In the genomic region with DNA sequence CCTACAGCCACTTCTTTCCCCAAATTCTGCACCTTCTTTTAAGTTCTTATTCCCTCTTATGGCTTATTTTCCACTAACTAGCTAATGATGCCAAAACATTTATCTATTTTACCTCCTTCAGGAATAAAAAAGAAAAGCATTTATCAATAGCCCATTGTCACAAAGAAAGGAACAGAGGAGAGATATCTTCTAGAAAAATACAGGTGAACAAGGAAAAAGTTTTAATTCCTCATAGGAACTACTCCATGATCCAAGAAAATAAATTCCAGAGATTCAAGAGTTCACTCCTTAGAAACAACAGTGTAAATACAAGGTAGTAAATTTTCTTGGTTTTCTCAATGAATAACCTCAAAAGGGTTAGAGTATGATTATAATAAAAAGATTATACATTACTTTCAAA, we compare ENCODE assay signal across 16 cellular contexts. TPM values are rescaled to one million over a fixed set of nuclear protein-coding genes. Genes with fewer than 3 reads are reported as not detected.
DNase-seq lines count a peak whose midpoint lies in the region; ATAC-seq and TF ChIP-seq lines count a peak whose summit lies in the region.
"Had no signal": no experiment of that assay in that cellular context is flagged by ENCODE, and none has a peak within 500 bp of the region (broad histone marks: within the 10 kb centered on the region; RNA-seq: fewer than 3 reads in every experiment).

No MANE protein-coding gene starts in this region.

- H3K27ac ChIP-seq in BLaER1: peak overlapping the region; percentile 96
- peak overlapping the region; percentile 97 for H3K27ac ChIP-seq in Karpas-422 (ENCODE audit: low read length)

- H3K36me3 ChIP-seq in BLaER1 (no peaks in the 10 kb centered on the region), Karpas-422 (ENCODE audit: insufficient read depth, low read length) (no peaks in the 10 kb centered on the region)
- H3K36me3 ChIP-seq: HAP-1 had no signal

- H3K4me1 Mint-ChIP-seq in activated B cell treated with CpG ODN at 0.5 μM for 24 hours (peaks cover 94% of the 10 kb centered on the region), MCF 10A (ENCODE audit: insufficient read depth, unreplicated experiment) (no peaks in the 10 kb centered on the region)
- H3K4me1 Mint-ChIP-seq: CD4-positive, CD25-positive, alpha-beta regulatory T cell; CD8-positive, alpha-beta memory T cell had no signal

- POLR2A ChIA-PET in activated B cell treated with CpG ODN at 0.5 μM for 24 hours (lab: Charles Lee): interaction anchor here (1.0 to 1.3 kb wide), 2 partner anchors 53 to 75 kb away, joined by 3 to 5 read pairs; partner anchors contain the start of gene TOP3B
- POLR2A ChIA-PET in MCF 10A (lab: Yijun Ruan, JAX): interaction anchor here (0.8 kb wide), 1 partner anchor 49 kb away, joined by 3 read pairs; no protein-coding TSS in a partner anchor

- H3K27me3 Mint-ChIP-seq in activated B cell treated with CpG ODN at 0.5 μM for 24 hours (no peaks in the 10 kb centered on the region), MCF 10A (ENCODE audit: insufficient read depth, unreplicated experiment) (peaks cover 55% of the 10 kb centered on the region)

- H3K9me3 Mint-ChIP-seq in activated B cell treated with CpG ODN at 0.5 μM for 24 hours (peaks cover 2% of the 10 kb centered on the region), MCF 10A (ENCODE audit: unreplicated experiment) (no peaks in the 10 kb centered on the region)
- H3K9me3 Mint-ChIP-seq: CD8-positive, alpha-beta memory T cell had no signal

- peaks cover 7% of the 10 kb centered on the region; the same call in 1 of the 2 replicates for H3K79me2 ChIP-seq in Karpas-422 (ENCODE audit: low read length)

- no peaks in the 10 kb centered on the region for H3K36me3 Mint-ChIP-seq in activated B cell treated with CpG ODN at 0.5 μM for 24 hours (ENCODE audit: low read depth)
- no peaks in the 10 kb centered on the region for H3K36me3 Mint-ChIP-seq in MCF 10A (ENCODE audit: insufficient read depth, unreplicated experiment)
- H3K36me3 Mint-ChIP-seq: CD4-positive, CD25-positive, alpha-beta regulatory T cell; CD8-positive, alpha-beta memory T cell had no signal

- H3K4me3 ChIP-seq in BLaER1: no peak overlapping the region
- no peak overlapping the region for H3K4me3 ChIP-seq in Karpas-422 (ENCODE audit: low read length)
- H3K4me3 ChIP-seq: HAP-1 had no signal

- DNase-seq in Karpas-422 (no peak), activated B cell treated with CpG ODN at 0.5 μM for 24 hours (no peak), GM13977 (ENCODE audit: low spot score) (no peak), H4 (ENCODE audit: low spot score) (no peak), MCF 10A (ENCODE audit: unreplicated experiment) (no peak)
- DNase-seq: 8988T; C1 segment of cervical spinal cord; CD4-positive, CD25-positive, alpha-beta regulatory T cell; CD8-positive, alpha-beta memory T cell; COR-L47; DMS 273 treated with DMSO at 0.1 percent for 48 hours; DMS53; DND-41 had no signal

- H4K20me1 ChIP-seq in BLaER1: no peaks in the 10 kb centered on the region
- no peaks in the 10 kb centered on the region for H4K20me1 ChIP-seq in Karpas-422 (ENCODE audit: insufficient read depth, low read depth, low read length)

- no peaks in the 10 kb centered on the region for H3K27me3 ChIP-seq in BLaER1
- H3K27me3 ChIP-seq in Karpas-422 (ENCODE audit: low read length): no peaks in the 10 kb centered on the region

- H3K9ac ChIP-seq in BLaER1 (no peak overlapping the region), Karpas-422 (ENCODE audit: low read length) (no peak overlapping the region)

- H3K9me2 ChIP-seq in Karpas-422 (replicated peaks; ENCODE audit: insufficient read depth, low read length): no peaks in the 10 kb centered on the region

- no peak for TF ChIP-seq CTCF in activated B cell treated with CpG ODN at 0.5 μM for 24 hours (IDR thresholded peaks at IDR 0.05)
- TF ChIP-seq CTCF in GM13977 (IDR thresholded peaks at IDR 0.05; ENCODE audit: extremely low read depth, insufficient read depth, missing control alignments): no peak
- no peak for TF ChIP-seq CTCF in MCF 10A (IDR thresholded peaks at IDR 0.05; ENCODE audit: unreplicated experiment)

- H3K4me1 ChIP-seq in BLaER1 (peaks cover 99% of the 10 kb centered on the region), Karpas-422 (ENCODE audit: low read length) (peaks cover 84% of the 10 kb centered on the region)

- in situ Hi-C loops in GM13977 (cut with MboI; ENCODE audit: low pct_unique_long_range_greater_than_20kb, low sequenced_read_pairs, unreplicated experiment): loop anchor here (10.0 kb wide), 1 partner anchor 900 kb away; no protein-coding TSS in a partner anchor

- H3K27ac Mint-ChIP-seq in activated B cell treated with CpG ODN at 0.5 μM for 24 hours: peak overlapping the region; percentile 1
- no peak overlapping the region for H3K27ac Mint-ChIP-seq in MCF 10A (ENCODE audit: low read depth, unreplicated experiment)
- H3K27ac Mint-ChIP-seq: CD4-positive, CD25-positive, alpha-beta regulatory T cell; CD8-positive, alpha-beta memory T cell had no signal

- ATAC-seq in activated B cell treated with CpG ODN at 0.5 μM for 24 hours (ENCODE audit: low read depth) (no peak), GM18868 (IDR thresholded peaks at IDR 0.05; ENCODE audit: unreplicated experiment) (no peak)

- H3K9me3 ChIP-seq in BLaER1 (no peaks in the 10 kb centered on the region), Karpas-422 (ENCODE audit: low read length) (no peaks in the 10 kb centered on the region)
- H3K9me3 ChIP-seq: HAP-1 had no signal

- CTCF ChIA-PET in activated B cell treated with CpG ODN at 0.5 μM for 24 hours (lab: Charles Lee): interaction anchor here (1.0 to 1.7 kb wide), 2 partner anchors 23 to 75 kb away, joined by 4 read pairs; no protein-coding TSS in a partner anchor
- CTCF ChIA-PET in MCF 10A (lab: Yijun Ruan, JAX): interaction anchor here (0.5 to 0.6 kb wide), 2 partner anchors 168 to 171 kb away, joined by 3 read pairs; no protein-coding TSS in a partner anchor

- no peak overlapping the region for H3K4me3 Mint-ChIP-seq in activated B cell treated with CpG ODN at 0.5 μM for 24 hours
- H3K4me3 Mint-ChIP-seq in MCF 10A (ENCODE audit: unreplicated experiment): no peak overlapping the region
- H3K4me3 Mint-ChIP-seq: CD4-positive, CD25-positive, alpha-beta regulatory T cell; CD8-positive, alpha-beta memory T cell had no signal

- H3K4me2 ChIP-seq in BLaER1 (no peak overlapping the region), Karpas-422 (ENCODE audit: low read depth, low read length, poor library complexity, severe bottlenecking) (no peak overlapping the region)

- intact Hi-C loops in activated B cell treated with CpG ODN at 0.5 μM for 24 hours (cut with micrococcal nuclease): loop anchor here (10.0 kb wide), 1 partner anchor 690 kb away; no protein-coding TSS in a partner anchor
- intact Hi-C loops in MCF 10A (cut with micrococcal nuclease): no loop called here

- no peak overlapping the region for H2AFZ ChIP-seq in Karpas-422 (ENCODE audit: low read length)

- no TSS peak for BruUV-seq in MCF 10A (replicated peaks; lab: Mats Ljungman, UMichigan)

RNA-seq across cellular contexts. Expression of gene TOP3B, which starts 52.6 kb away (rescaled TPM):
- 38.1 and 72.9 TPM in 2 replicates for total RNA-seq in Karpas-422 (2014; rRNA removed; shearing (Covaris generic); ENCODE audit: low replicate concordance)
- total RNA-seq in activated B cell treated with CpG ODN at 0.5 μM for 24 hours (60.4 and 83.4 TPM in 2 replicates), MCF 10A (2022) (29.3 and 37.0 TPM in 2 replicates)
- total RNA-seq in H4 (2014; rRNA removed; shearing (Covaris generic)): 9.3 and 10.8 TPM in 2 replicates
